29 cellular contexts compared by ENCODE assay signal in the genomic region with DNA sequence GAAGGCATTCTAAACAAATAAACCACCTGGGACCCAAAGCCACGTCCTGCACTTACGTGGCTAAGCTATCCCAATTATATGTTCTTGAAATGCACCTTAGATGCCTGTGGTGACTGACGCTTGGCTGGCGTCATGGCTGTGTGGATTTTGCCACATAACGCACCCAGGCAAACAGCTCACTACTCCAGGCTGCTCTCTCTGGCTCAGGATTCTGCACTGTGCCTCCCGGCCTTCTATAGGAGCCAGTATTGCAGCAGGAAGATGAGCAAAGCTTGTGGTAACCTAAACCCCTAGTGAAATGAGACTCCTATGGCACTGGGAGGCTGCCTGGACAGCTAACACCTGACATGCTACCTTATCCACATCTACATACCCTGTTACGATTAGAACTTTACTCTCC.
"Had no signal": no experiment of that assay in that cellular context is flagged by ENCODE, and none has a peak within 500 bp of the region (broad histone marks: within the 10 kb centered on the region; RNA-seq: fewer than 3 reads in every experiment).

No MANE protein-coding gene starts in this region.

- H3K4me1 Mint-ChIP-seq: activated CD8-positive, alpha-beta memory T cell treated with anti-CD3 and anti-CD28 coated beads, Interleukin-2, amount 10 ng/mL, durations not matched to agents 7 days and 5 days; brain had no signal

- H3K9me3 ChIP-seq: SJCRH30 had no signal

- H3K9me3 Mint-ChIP-seq: activated T-helper 1 cell treated with anti-CD3 and anti-CD28 coated beads, Interleukin-12 subunit alpha, Interleukin-12 subunit beta, Interleukin-2, Interleukin-4 antibody, amounts not matched to agents 30 ng/mL and 10 ng/mL and 1 ng/mL, durations not matched to agents 14 hours and 24 hours and 36 hours; T-helper 1 cell treated with Interleukin-12 subunit alpha and Interleukin-12 subunit beta and Interleukin-4 antibody, amounts not matched to agents 30 μg/mL and 1 μg/mL, for 36 hours had no signal

- H3K4me3 Mint-ChIP-seq: activated CD8-positive, alpha-beta memory T cell treated with anti-CD3 and anti-CD28 coated beads, Interleukin-2, amount 10 ng/mL, durations not matched to agents 7 days and 5 days; activated naive CD8-positive, alpha-beta T cell; activated T-cell treated with anti-CD3 and anti-CD28 coated beads, Interleukin-2, amount 50 U/mL, for 24 hours; activated T-helper 1 cell treated with anti-CD3 and anti-CD28 coated beads, Interleukin-12 subunit alpha, Interleukin-12 subunit beta, Interleukin-2, Interleukin-4 antibody, amounts not matched to agents 30 ng/mL and 10 ng/mL and 1 ng/mL, durations not matched to agents 14 hours and 24 hours and 36 hours; brain; T-helper 1 cell treated with Interleukin-12 subunit alpha and Interleukin-12 subunit beta and Interleukin-4 antibody, amounts not matched to agents 30 μg/mL and 1 μg/mL, for 36 hours had no signal

- H3K27ac ChIP-seq: cardiac muscle cell, RWPE1, SJCRH30 had no signal

- H3K4me3 ChIP-seq: cardiac muscle cell, SJCRH30 had no signal

- H3K27me3 Mint-ChIP-seq: activated CD8-positive, alpha-beta memory T cell treated with anti-CD3 and anti-CD28 coated beads, Interleukin-2, amount 10 ng/mL, durations not matched to agents 7 days and 5 days; activated T-cell treated with anti-CD3 and anti-CD28 coated beads, Interleukin-2, amount 50 U/mL, for 24 hours had no signal

- H3K36me3 ChIP-seq: cardiac muscle cell, SJCRH30 had no signal

- H3K27ac Mint-ChIP-seq: activated CD8-positive, alpha-beta memory T cell treated with anti-CD3 and anti-CD28 coated beads, Interleukin-2, amount 10 ng/mL, durations not matched to agents 7 days and 5 days; activated naive CD8-positive, alpha-beta T cell; activated T-cell treated with anti-CD3 and anti-CD28 coated beads, Interleukin-2, amount 50 U/mL, for 24 hours; activated T-helper 1 cell treated with anti-CD3 and anti-CD28 coated beads, Interleukin-12 subunit alpha, Interleukin-12 subunit beta, Interleukin-2, Interleukin-4 antibody, amounts not matched to agents 30 ng/mL and 10 ng/mL and 1 ng/mL, durations not matched to agents 14 hours and 24 hours and 36 hours; brain; T-helper 1 cell treated with Interleukin-12 subunit alpha and Interleukin-12 subunit beta and Interleukin-4 antibody, amounts not matched to agents 30 μg/mL and 1 μg/mL, for 36 hours had no signal

- ATAC-seq: activated CD8-positive, alpha-beta memory T cell treated with anti-CD3 and anti-CD28 coated beads, Interleukin-2, amount 10 ng/mL, durations not matched to agents 7 days and 5 days; Panc1; SK-N-SH treated with all-trans-retinoic acid at 6 μM for 48 hours had no signal

- H3K36me3 Mint-ChIP-seq: activated CD8-positive, alpha-beta memory T cell treated with anti-CD3 and anti-CD28 coated beads, Interleukin-2, amount 10 ng/mL, durations not matched to agents 7 days and 5 days; activated naive CD8-positive, alpha-beta T cell; brain had no signal

- DNase-seq: activated CD4-positive, alpha-beta T cell treated with anti-CD3 and anti-CD28 coated beads for 48 hours; activated CD4-positive, alpha-beta T cell treated with anti-CD3 and anti-CD28 coated beads, Interleukin-2, amount 50 U/mL, for 48 hours; activated CD4-positive, CD25-positive, alpha-beta regulatory T cell treated with anti-CD3 and anti-CD28 coated beads, Interleukin-2, amount 50 U/mL, for 72 hours; activated CD8-positive, alpha-beta memory T cell treated with anti-CD3 and anti-CD28 coated beads, Interleukin-2, amount 10 ng/mL, durations not matched to agents 7 days and 5 days; activated effector memory CD4-positive, alpha-beta T cell treated with anti-CD3 and anti-CD28 coated beads, Interleukin-2, amount 50 U/mL, for 16 hours; activated naive CD4-positive, alpha-beta T cell treated with Interleukin-2 at 50 U/mL for 16 hours; activated T-cell treated with anti-CD3 and anti-CD28 coated beads, Interleukin-2, amount 50 U/mL, for 24 hours; amygdala; MM.1S; NCI-H1105; NCI-H1436; NCI-H1694 treated with DMSO at 0.1 percent for 48 hours; NCI-H2029 treated with DMSO at 0.1 percent for 48 hours; NCI-H2171; NCI-H2227 treated with DMSO at 0.1 percent for 48 hours; NCI-H446 treated with DMSO at 0.1 percent for 48 hours; NCI-H524 treated with DMSO at 0.1 percent for 48 hours; NCI-H774; Right ventricle myocardium superior; SJCRH30; SW 1271 had no signal

- H3K27me3 ChIP-seq: cardiac muscle cell, SJCRH30 had no signal

- H3K4me1 ChIP-seq: SJCRH30 had no signal
